ENCODE assay signal across 8 cellular contexts in genomic region chr11:45266693-45267451, GRCh38. TPM values are rescaled to one million over a fixed set of nuclear protein-coding genes. Genes with fewer than 3 reads are reported as not detected.
DNase-seq lines count a peak whose midpoint lies in the region; ATAC-seq, FAIRE-seq and TF ChIP-seq lines count a peak whose summit lies in the region.
"Had no signal": no experiment of that assay in that cellular context is flagged by ENCODE, and none has a peak within 500 bp of the region (broad histone marks: within the 10 kb centered on the region; RNA-seq: fewer than 3 reads in every experiment).

No MANE protein-coding gene starts in this region.

- H4K20me1 ChIP-seq in GM12878 (ENCODE audit: control insufficient read depth, insufficient read depth), result no peaks in the 10 kb centered on the region

- no TSS peak for BruUV-seq in GM12878 (replicated peaks; lab: Mats Ljungman, UMichigan)

- 31% methylated on average over 15 of the region's 15 CpGs for WGBS in GM12878 (ENCODE audit: insufficient coverage, insufficient replicate concordance, low lambda C conversion rate, missing lambda C conversion rate)

- peak; percentile 21 for TF ChIP-seq CTCF in D721Med (IDR thresholded peaks at IDR 0.05; ENCODE audit: insufficient read depth, missing control alignments)
- peak; percentile 14 to 53 (median 48); a peak in 4 of 6 replicates for TF ChIP-seq CTCF in GM12878 (IDR thresholded peaks at IDR 0.05 in 2 of 3, conservative IDR thresholded peaks at IDR 0.05 in 1 of 3; ENCODE audit: control insufficient read depth in 2 of 3, extremely low read depth in 1 of 3, insufficient read depth in 1 of 3, low read depth in 3 of 3, low read length in 3 of 3)
- peak; percentile 14 to 34 (median 27) for TF ChIP-seq CTCF in nephron (IDR thresholded peaks at IDR 0.05; ENCODE audit: unreplicated experiment in 3 of 3)

- FAIRE-seq in D721Med (lab: Jason Lieb, UNC) (no peak), GM12878 (lab: Jason Lieb, UNC) (no peak)

- H3K27ac Mint-ChIP-seq in nephron, result peak overlapping the region in 2 of 3 experiments; percentile 2 to 11

- H3K4me3 Mint-ChIP-seq in nephron, result no peak overlapping the region

- no peaks in the 10 kb centered on the region for H3K79me2 ChIP-seq in GM12878 (ENCODE audit: control insufficient read depth, insufficient read depth, low read length)

- TF ChIP-seq EP300 in GM12878 (IDR thresholded peaks at IDR 0.05; ENCODE audit: borderline replicate concordance in 1 of 2, control insufficient read depth in 1 of 2, low read depth in 2 of 2, low read length in 2 of 2), result no peak

- H3K36me3 Mint-ChIP-seq in nephron (ENCODE audit: low read depth), result no peaks in the 10 kb centered on the region

- H3K9me3 ChIP-seq in GM12878 (replicated peaks; ENCODE audit: control insufficient read depth, insufficient read depth, low read length), result no peaks in the 10 kb centered on the region

- no peaks in the 10 kb centered on the region for H3K4me1 ChIP-seq in GM12878 (ENCODE audit: control insufficient read depth, insufficient read depth, low read length)

- RAD21 ChIA-PET in GM12878 (lab: Charles Lee; ENCODE audit: unreplicated experiment), result no interaction called here

- ATAC-seq in GM12878, result peak; percentile 34; the same call in 1 of the 3 replicates

- intact Hi-C loops in GM12878 (cut with micrococcal nuclease; ENCODE audit: unreplicated experiment), result no loop called here

- no peaks in the 10 kb centered on the region for H3K9me3 Mint-ChIP-seq in nephron

- POLR2A ChIA-PET in GM12878 (lab: Charles Lee), result no interaction called here

- peaks cover 2% of the 10 kb centered on the region; the same call in 1 of the 2 replicates for H3K27me3 ChIP-seq in H7 (ENCODE audit: control insufficient read depth, insufficient read depth, low read length)
- peaks cover 0 to 5% of the 10 kb centered on the region in 2 experiments for H3K27me3 ChIP-seq in GM12878 (replicated peaks in 1 of 2; ENCODE audit: control insufficient read depth in 2 of 2, insufficient read depth in 2 of 2, low read length in 1 of 2)

- no peak overlapping the region for H3K4me2 ChIP-seq in GM12878 (ENCODE audit: control insufficient read depth, insufficient read depth)

- no peak overlapping the region for H2AFZ ChIP-seq in GM12878 (ENCODE audit: control insufficient read depth, low read depth, low read length)

- H3K36me3 ChIP-seq in H7 (replicated peaks; ENCODE audit: control insufficient read depth, insufficient read depth, low read length) (no peaks in the 10 kb centered on the region), GM12878 (ENCODE audit: control insufficient read depth in 2 of 2, insufficient read depth in 2 of 2, low read length in 1 of 2) (no peaks in the 10 kb centered on the region)

- no peak for TF ChIP-seq POLR2A in GM12878 (IDR thresholded peaks at IDR 0.05; ENCODE audit: low read depth, low read length)

- H3K4me1 Mint-ChIP-seq in nephron, result peaks cover 5% of the 10 kb centered on the region

- H3K4me3 ChIP-seq in H7 (ENCODE audit: insufficient read depth, low read depth, low read length), result no peak overlapping the region
- H3K4me3 ChIP-seq in GM12878, result no peak overlapping the region

- SMC1A ChIA-PET in GM12878 (lab: Charles Lee; ENCODE audit: uncharacterized antibody, unreplicated experiment), result no interaction called here

- H3K27me3 Mint-ChIP-seq in nephron (ENCODE audit: low read depth), result peaks cover 48% of the 10 kb centered on the region

- CTCF ChIA-PET in GM12878 (lab: Yijun Ruan, JAX), result interaction anchor here (0.6 kb wide), 1 partner anchor 236 kb away, joined by 3 read pairs; no protein-coding TSS in a partner anchor

- no peak overlapping the region for H3K27ac ChIP-seq in GM12878 (ENCODE audit: control insufficient read depth, insufficient read depth)

- H3K9ac ChIP-seq in GM12878 (ENCODE audit: control insufficient read depth, insufficient read depth, low read length), result no peak overlapping the region

- no peak for TF ChIP-seq RAD21 in GM12878 (IDR thresholded peaks at IDR 0.05; ENCODE audit: insufficient read depth, low read depth, low read length)

- in situ Hi-C loops in GM12878 (cut with MboI), result no loop called here

- DNase-seq in D721Med (ENCODE audit: insufficient read length, low spot score), result no peak
- DNase-seq in H7, result peak; percentile 80
- DNase-seq in GM12878 (ENCODE audit: low read depth, low spot score), result no peak
- no peak for DNase-seq in SKM-1 treated with dmso at 0.1 percent for 144 hours (lab: John Stamatoyannopoulos, UW; ENCODE audit: unreplicated experiment)
- DNase-seq in SKM-1 (lab: John Stamatoyannopoulos, UW; ENCODE audit: unreplicated experiment), result no peak
- DNase-seq in T-helper 2 cell, result no peak
- DNase-seq: effector CD8-positive, alpha-beta T cell had no signal

TF ChIP-seq in GM12878, 131 proteins besides CTCF, POLR2A, EP300 and RAD21:
- TF ChIP-seq, protein P1, sequence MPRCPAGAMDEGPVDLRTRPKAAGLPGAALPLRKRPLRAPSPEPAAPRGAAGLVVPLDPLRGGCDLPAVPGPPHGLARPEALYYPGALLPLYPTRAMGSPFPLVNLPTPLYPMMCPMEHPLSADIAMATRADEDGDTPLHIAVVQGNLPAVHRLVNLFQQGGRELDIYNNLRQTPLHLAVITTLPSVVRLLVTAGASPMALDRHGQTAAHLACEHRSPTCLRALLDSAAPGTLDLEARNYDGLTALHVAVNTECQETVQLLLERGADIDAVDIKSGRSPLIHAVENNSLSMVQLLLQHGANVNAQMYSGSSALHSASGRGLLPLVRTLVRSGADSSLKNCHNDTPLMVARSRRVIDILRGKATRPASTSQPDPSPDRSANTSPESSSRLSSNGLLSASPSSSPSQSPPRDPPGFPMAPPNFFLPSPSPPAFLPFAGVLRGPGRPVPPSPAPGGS (IDR thresholded peaks at IDR 0.05; ENCODE audit: borderline replicate concordance, insufficient read depth, low read depth, low read length, poor library complexity, severe bottlenecking), result no peak
- TF ChIP-seq SMAD5 (IDR thresholded peaks at IDR 0.05; ENCODE audit: low read depth) (no peak), ATF7 (IDR thresholded peaks at IDR 0.05; ENCODE audit: low read depth) (no peak), YBX1 (IDR thresholded peaks at IDR 0.05) (no peak), ZZZ3 (IDR thresholded peaks at IDR 0.05; ENCODE audit: control insufficient read depth, insufficient read length, low read depth) (no peak), MTA3 (IDR thresholded peaks at IDR 0.05; ENCODE audit: borderline replicate concordance, low read length) (no peak)

RNA-seq across cellular contexts. Expression of gene SYT13, which starts 19.3 kb away (rescaled TPM):
- 6.1 and 9.6 TPM in 2 replicates for total RNA-seq in H7 (2014; rRNA removed; shearing (Covaris generic))
- not detected in 2 replicates for total RNA-seq in GM12878 (2013; cell fraction: nucleolus; rRNA removed)
- total RNA-seq in GM12878 (2014; rRNA removed), result not detected in 2 replicates
- not detected in 2 replicates for total RNA-seq in GM12878 (2014; rRNA removed; fragmentation: Illumina TruSeq; extraction: Trizol)
- total RNA-seq in GM12878 (2021), result not detected in 2 replicates
- polyA plus RNA-seq in GM12878 (2011; ENCODE audit: low read depth), result not detected
- polyA plus RNA-seq in GM12878 (2011; rRNA removed), result not detected in 2 replicates
- not detected in 2 replicates for polyA plus RNA-seq in GM12878 (2011; cell fraction: cytosol; rRNA removed)
- not detected in 2 replicates for polyA plus RNA-seq in GM12878 (2011; cell fraction: nucleus; rRNA removed)
- polyA plus RNA-seq in GM12878 (2012), result not detected in 2 replicates
- not detected in 2 replicates for polyA plus RNA-seq in GM12878 (2014; fragmentation: Illumina TruSeq; extraction: Trizol)
- polyA plus RNA-seq in GM12878 (2014; fragmentation: Nextera tagmentation; extraction: Ambion mirVana), result not detected
- polyA plus RNA-seq in GM12878 (2014; rRNA removed), result not detected in 2 replicates
- polyA plus RNA-seq in GM12878 (2016; fragmentation: Nextera tagmentation; extraction: Ambion mirVana), result not detected
- polyA minus RNA-seq in GM12878 (2011; rRNA and poly(A)+ RNA removed), result not detected in 2 replicates
- not detected in 2 replicates for polyA minus RNA-seq in GM12878 (2011; cell fraction: cytosol; rRNA and poly(A)+ RNA removed)
- polyA minus RNA-seq in GM12878 (2011; cell fraction: nucleus; rRNA and poly(A)+ RNA removed), result not detected in 2 replicates
